10 cellular contexts compared by ENCODE assay signal in the genomic region with DNA sequence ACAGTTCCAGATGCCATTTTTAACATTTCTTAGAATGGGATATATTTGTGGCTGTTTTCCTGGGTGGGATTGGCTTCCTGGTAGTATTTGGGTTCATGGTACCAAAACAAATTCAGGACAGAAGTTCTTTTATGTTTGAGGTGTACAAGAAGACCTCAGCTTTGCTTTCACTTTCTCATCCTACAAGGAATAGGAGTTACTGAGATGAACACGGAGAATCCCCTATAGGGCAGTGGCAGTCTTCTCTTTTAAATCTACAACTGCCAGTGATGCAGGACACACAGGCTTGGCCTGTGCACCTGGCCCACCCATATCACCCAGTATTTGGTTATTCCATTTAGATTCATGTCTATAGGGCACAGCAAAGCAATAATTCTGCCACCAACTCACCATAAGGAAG. TPM values are rescaled to one million over a fixed set of nuclear protein-coding genes. Genes with fewer than 3 reads are reported as not detected.
DNase-seq lines count a peak whose midpoint lies in the region; ATAC-seq and TF ChIP-seq lines count a peak whose summit lies in the region.
"Had no signal": no experiment of that assay in that cellular context is flagged by ENCODE, and none has a peak within 500 bp of the region (broad histone marks: within the 10 kb centered on the region; RNA-seq: fewer than 3 reads in every experiment).

No MANE protein-coding gene starts in this region.

- H3K36me3 ChIP-seq in hepatocyte (replicated peaks; ENCODE audit: insufficient read depth, low read depth), result no peaks in the 10 kb centered on the region
- no peaks in the 10 kb centered on the region for H3K36me3 ChIP-seq in upper lobe of left lung

- TF ChIP-seq POLR2A in upper lobe of left lung (IDR thresholded peaks at IDR 0.05), result no peak

- H3K4me1 ChIP-seq in hepatocyte (ENCODE audit: insufficient read depth), result no peaks in the 10 kb centered on the region
- H3K4me1 ChIP-seq in upper lobe of left lung, result no peaks in the 10 kb centered on the region

- H3K27ac Mint-ChIP-seq in activated T-cell treated with anti-CD3 and anti-CD28 coated beads, Interleukin-2, amount 50 U/mL, for 72 hours, result peak overlapping the region; percentile 27
- no peak overlapping the region for H3K27ac Mint-ChIP-seq in activated T-cell treated with anti-CD3 and anti-CD28 coated beads, Interleukin-2, amount 50 U/mL, for 24 hours

- H3K9me3 Mint-ChIP-seq in activated T-cell treated with anti-CD3 and anti-CD28 coated beads, Interleukin-2, amount 50 U/mL, for 72 hours, result peaks cover 3 to 14% of the 10 kb centered on the region in 2 donors
- peaks cover 31% of the 10 kb centered on the region for H3K9me3 Mint-ChIP-seq in activated T-cell treated with anti-CD3 and anti-CD28 coated beads, Interleukin-2, amount 50 U/mL, for 24 hours

- H3K4me3 Mint-ChIP-seq in activated T-cell treated with anti-CD3 and anti-CD28 coated beads, Interleukin-2, amount 50 U/mL, for 72 hours, result peak overlapping the region in 1 of 2 donors; percentile 15
- no peak overlapping the region for H3K4me3 Mint-ChIP-seq in activated T-cell treated with anti-CD3 and anti-CD28 coated beads, Interleukin-2, amount 50 U/mL, for 24 hours

- H2AFZ ChIP-seq in hepatocyte, result no peak overlapping the region

- H3K4me3 ChIP-seq in hepatocyte (no peak overlapping the region), upper lobe of left lung (no peak overlapping the region)

- H3K9me2 ChIP-seq in hepatocyte (replicated peaks; ENCODE audit: insufficient read depth), result no peaks in the 10 kb centered on the region

- no peaks in the 10 kb centered on the region for H3K79me2 ChIP-seq in hepatocyte

- 100% methylated on average over 1 of the region's 1 CpG for WGBS in hepatocyte (ENCODE audit: low lambda C conversion rate, missing lambda C conversion rate)
- 92 to 93% methylated on average over 1 of the region's 1 CpG for WGBS in upper lobe of left lung, 2 donors

- no peaks in the 10 kb centered on the region for H3K27me3 Mint-ChIP-seq in activated T-cell treated with anti-CD3 and anti-CD28 coated beads, Interleukin-2, amount 50 U/mL, for 72 hours (ENCODE audit: low read depth)
- H3K27me3 Mint-ChIP-seq in activated T-cell treated with anti-CD3 and anti-CD28 coated beads, Interleukin-2, amount 50 U/mL, for 24 hours, result no peaks in the 10 kb centered on the region

- no peak overlapping the region for H3K27ac ChIP-seq in hepatocyte
- H3K27ac ChIP-seq in upper lobe of left lung, result no peak overlapping the region

- H3K27me3 ChIP-seq in hepatocyte (no peaks in the 10 kb centered on the region), upper lobe of left lung (no peaks in the 10 kb centered on the region)

- peaks cover 25 to 27% of the 10 kb centered on the region in 2 donors for H3K36me3 Mint-ChIP-seq in activated T-cell treated with anti-CD3 and anti-CD28 coated beads, Interleukin-2, amount 50 U/mL, for 72 hours (ENCODE audit: insufficient read depth in 2 of 2)
- peaks cover 63% of the 10 kb centered on the region for H3K36me3 Mint-ChIP-seq in activated T-cell treated with anti-CD3 and anti-CD28 coated beads, Interleukin-2, amount 50 U/mL, for 24 hours (ENCODE audit: low read depth)

- no peak overlapping the region for H3K4me2 ChIP-seq in hepatocyte

- H4K20me1 ChIP-seq in hepatocyte (ENCODE audit: insufficient read depth, poor library complexity, severe bottlenecking), result no peaks in the 10 kb centered on the region

- TF ChIP-seq EP300 in upper lobe of left lung (IDR thresholded peaks at IDR 0.05), result no peak

- peak; percentile 47 to 56 for ATAC-seq in activated T-cell treated with anti-CD3 and anti-CD28 coated beads, Interleukin-2, amount 50 U/mL, for 72 hours (replicated peaks in 1 of 2)
- peak; percentile 70 for ATAC-seq in GM21723 (IDR thresholded peaks at IDR 0.05; ENCODE audit: unreplicated experiment)
- peak; percentile 93 for ATAC-seq in HG03432 (IDR thresholded peaks at IDR 0.05; ENCODE audit: unreplicated experiment)
- ATAC-seq in upper lobe of left lung (ENCODE audit: low FRiP score in 2 of 2), result no peak

- TF ChIP-seq CTCF in hepatocyte (IDR thresholded peaks at IDR 0.05; ENCODE audit: poor library complexity), result no peak
- no peak for TF ChIP-seq CTCF in upper lobe of left lung (IDR thresholded peaks at IDR 0.05)

- peaks cover 43% of the 10 kb centered on the region for H3K4me1 Mint-ChIP-seq in activated T-cell treated with anti-CD3 and anti-CD28 coated beads, Interleukin-2, amount 50 U/mL, for 72 hours (ENCODE audit: low read depth)
- H3K4me1 Mint-ChIP-seq in activated T-cell treated with anti-CD3 and anti-CD28 coated beads, Interleukin-2, amount 50 U/mL, for 24 hours (ENCODE audit: low read depth), result peaks cover 44% of the 10 kb centered on the region

- DNase-seq in activated T-cell treated with anti-CD3 and anti-CD28 coated beads, Interleukin-2, amount 50 U/mL, for 72 hours, result no peak
- no peak for DNase-seq in activated T-cell treated with anti-CD3 and anti-CD28 coated beads, Interleukin-2, amount 50 U/mL, for 24 hours
- DNase-seq in hepatocyte (ENCODE audit: low spot score), result no peak
- DNase-seq in activated gamma-delta T cell treated with Interleukin-2 at 50 U/mL for 16 hours, result no peak
- no peak for DNase-seq in OCI-M2 (lab: John Stamatoyannopoulos, UW; ENCODE audit: unreplicated experiment)
- DNase-seq in upper lobe of left lung, result no peak
- DNase-seq: activated gamma-delta T cell, NCI-H345 had no signal

- H3K9me3 ChIP-seq in hepatocyte (ENCODE audit: low read depth) (no peaks in the 10 kb centered on the region), upper lobe of left lung (peaks cover 3 to 20% (median 12%) of the 10 kb centered on the region in 4 donors)

RNA-seq across cellular contexts. Expression of a gene that starts 35.2 kb away (rescaled TPM):
- 10 to 100 TPM; 28.3 to 31.9 TPM for total RNA-seq in activated T-cell treated with anti-CD3 and anti-CD28 coated beads, Interleukin-2, amount 50 U/mL, for 72 hours
- total RNA-seq in hepatocyte (17.0 and 21.2 TPM in 2 replicates), upper lobe of left lung (10 to 100 TPM; 11.1 to 20.9 (median 14.1) TPM)
- polyA plus RNA-seq in hepatocyte, result 8.3 and 9.0 TPM in 2 replicates

Comparison
In these comparisons a context has a peak if more than half of its experiments do, and no peak if none do; other contexts are left out.
1. ATAC-seq: peak in activated T-cell treated with anti-CD3 and anti-CD28 coated beads, Interleukin-2, amount 50 U/mL, for 72 hours (2 of 2), GM21723 (single experiment) and HG03432 (single experiment); none in upper lobe of left lung (0 of 2).